Comparison of ENCODE assay signal across 14 cellular contexts in the genomic region with DNA sequence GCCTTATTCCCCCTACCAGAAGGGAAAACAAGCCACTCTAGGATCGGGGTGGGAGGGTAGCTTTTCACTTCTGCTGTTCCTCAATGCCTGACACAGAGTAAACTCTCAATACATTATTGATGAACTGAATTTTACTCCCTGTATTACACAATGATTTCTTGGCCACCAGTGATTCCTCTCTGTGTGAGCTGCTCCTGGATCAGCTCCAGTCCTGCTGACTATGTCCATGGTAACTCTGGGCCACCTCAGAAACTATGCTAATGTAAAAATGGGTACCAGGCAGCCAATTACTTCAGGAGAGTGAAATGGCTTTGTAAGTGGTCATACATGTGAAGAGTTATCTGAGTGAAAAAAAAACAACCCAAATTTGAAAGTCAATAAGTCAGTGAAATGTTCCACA.
"Had no signal": no experiment of that assay in that cellular context is flagged by ENCODE, and none has a peak within 500 bp of the region (broad histone marks: within the 10 kb centered on the region; RNA-seq: fewer than 3 reads in every experiment).

No MANE protein-coding gene starts in this region.

- DNase-seq: activated CD4-positive, alpha-beta T cell treated with anti-CD3 and anti-CD28 coated beads, Interleukin-2, amount 10 ng/mL, durations not matched to agents 24 days and 14 days; activated CD8-positive, alpha-beta T cell treated with anti-CD3 and anti-CD28 coated beads, Interleukin-2, amount 10 ng/mL, durations not matched to agents 7 days and 5 days; activated naive CD4-positive, alpha-beta T cell treated with anti-CD3 and anti-CD28 coated beads for 36 hours; activated naive CD8-positive, alpha-beta T cell treated with anti-CD3 and anti-CD28 coated beads, Interleukin-2, amount 50 U/mL, for 24 hours; activated T-cell treated with anti-CD3 and anti-CD28 coated beads, Interleukin-2, amount 50 U/mL, for 4 hours; aorta; dermis blood vessel endothelial cell; effector memory CD4-positive, alpha-beta T cell; islet precursor cell; left colon; nephron progenitor cell; occipital lobe; stimulated activated naive CD8-positive, alpha-beta T cell treated with anti-CD3 and anti-CD28 coated beads, Interleukin-15, Interleukin-2, amounts not matched to agents 100 U/mL and 50 U/mL, for 24 hours; trophoblast cell had no signal
